22 cellular contexts compared by ENCODE assay signal in genomic region chr7:101974365-101974764, GRCh38.
"Had no signal": no experiment of that assay in that cellular context is flagged by ENCODE, and none has a peak within 500 bp of the region (broad histone marks: within the 10 kb centered on the region; RNA-seq: fewer than 3 reads in every experiment).

No MANE protein-coding gene starts in this region.

- DNase-seq: activated CD4-positive, alpha-beta T cell treated with anti-CD3 and anti-CD28 coated beads for 48 hours; activated CD4-positive, CD25-positive, alpha-beta regulatory T cell; activated CD8-positive, alpha-beta T cell treated with anti-CD3 and anti-CD28 coated beads for 36 hours; activated naive CD4-positive, alpha-beta T cell treated with anti-CD3 and anti-CD28 coated beads, Interleukin-2, amount 10 ng/mL, durations not matched to agents 7 days and 5 days; activated naive CD8-positive, alpha-beta T cell treated with anti-CD3 and anti-CD28 coated beads, Interleukin-2, amount 50 U/mL, for 24 hours; activated T-cell treated with anti-CD3 and anti-CD28 coated beads, Interleukin-2, amount 50 U/mL, for 24 hours; anterior cingulate cortex; brain microvascular endothelial cell; colonic mucosa; head of caudate nucleus; left ventricle myocardium inferior; mammary epithelial cell; occipital lobe; stimulated activated CD4-positive, alpha-beta T cell treated with anti-CD3 and anti-CD28 coated beads, Interleukin-15, amount 100 ng/mL, for 24 hours; stimulated activated CD4-positive, alpha-beta T cell treated with anti-CD3 and anti-CD28 coated beads, Interleukin-4, amount 100 ng/mL, for 1 hour; T-helper 2 cell; upper lobe of left lung had no signal

- H3K4me1 Mint-ChIP-seq: activated naive CD4-positive, alpha-beta T cell treated with anti-CD3 and anti-CD28 coated beads, Interleukin-2, amount 10 ng/mL, durations not matched to agents 7 days and 5 days; activated naive CD8-positive, alpha-beta T cell treated with anti-CD3 and anti-CD28 coated beads, Interleukin-2, amount 50 U/mL, for 24 hours had no signal

- H3K4me3 Mint-ChIP-seq: activated CD8-positive, alpha-beta T cell treated with anti-CD3 and anti-CD28 coated beads for 36 hours; activated naive CD4-positive, alpha-beta T cell treated with anti-CD3 and anti-CD28 coated beads, Interleukin-2, amount 10 ng/mL, durations not matched to agents 7 days and 5 days; activated naive CD8-positive, alpha-beta T cell treated with anti-CD3 and anti-CD28 coated beads, Interleukin-2, amount 50 U/mL, for 24 hours; activated T-cell treated with anti-CD3 and anti-CD28 coated beads, Interleukin-2, amount 50 U/mL, for 24 hours; central memory CD8-positive, alpha-beta T cell had no signal

- H3K36me3 ChIP-seq: brain microvascular endothelial cell, colonic mucosa, left ventricle myocardium inferior, thoracic aorta had no signal

- H3K27me3 ChIP-seq: brain microvascular endothelial cell, colonic mucosa, upper lobe of left lung had no signal

- H3K4me1 ChIP-seq: colonic mucosa, upper lobe of left lung had no signal

- H3K9me3 ChIP-seq: colonic mucosa, left ventricle myocardium inferior, thoracic aorta, upper lobe of left lung had no signal

- H3K27ac ChIP-seq: brain microvascular endothelial cell, colonic mucosa, left ventricle myocardium inferior, skin epidermis, thoracic aorta, upper lobe of left lung had no signal

- H3K9me3 Mint-ChIP-seq: activated CD8-positive, alpha-beta T cell treated with anti-CD3 and anti-CD28 coated beads for 36 hours; activated naive CD4-positive, alpha-beta T cell treated with anti-CD3 and anti-CD28 coated beads, Interleukin-2, amount 10 ng/mL, durations not matched to agents 7 days and 5 days; activated naive CD8-positive, alpha-beta T cell treated with anti-CD3 and anti-CD28 coated beads, Interleukin-2, amount 50 U/mL, for 24 hours; activated T-cell treated with anti-CD3 and anti-CD28 coated beads, Interleukin-2, amount 50 U/mL, for 24 hours; activated T-helper 2 cell treated with anti-CD3 and anti-CD28 coated beads, Interferon-gamma antibody, Interleukin-2, Interleukin-4, amounts not matched to agents 10 μg/mL and 5 μg/mL and 100 μg/mL, durations not matched to agents 14 hours and 24 hours and 36 hours had no signal

- ATAC-seq: activated CD8-positive, alpha-beta T cell treated with anti-CD3 and anti-CD28 coated beads for 36 hours; activated naive CD8-positive, alpha-beta T cell treated with anti-CD3 and anti-CD28 coated beads, Interleukin-2, amount 50 U/mL, for 24 hours; right cardiac atrium had no signal

- H3K27me3 Mint-ChIP-seq: activated CD8-positive, alpha-beta T cell treated with anti-CD3 and anti-CD28 coated beads for 36 hours; activated naive CD4-positive, alpha-beta T cell treated with anti-CD3 and anti-CD28 coated beads, Interleukin-2, amount 10 ng/mL, durations not matched to agents 7 days and 5 days; activated naive CD8-positive, alpha-beta T cell treated with anti-CD3 and anti-CD28 coated beads, Interleukin-2, amount 50 U/mL, for 24 hours; activated T-cell treated with anti-CD3 and anti-CD28 coated beads, Interleukin-2, amount 50 U/mL, for 24 hours; central memory CD8-positive, alpha-beta T cell had no signal

- H3K36me3 Mint-ChIP-seq: activated naive CD4-positive, alpha-beta T cell treated with anti-CD3 and anti-CD28 coated beads, Interleukin-2, amount 10 ng/mL, durations not matched to agents 7 days and 5 days had no signal

- H3K4me3 ChIP-seq: colonic mucosa, left ventricle myocardium inferior, skin epidermis, thoracic aorta, upper lobe of left lung had no signal

- H3K27ac Mint-ChIP-seq: activated CD8-positive, alpha-beta T cell treated with anti-CD3 and anti-CD28 coated beads for 36 hours; activated naive CD4-positive, alpha-beta T cell treated with anti-CD3 and anti-CD28 coated beads, Interleukin-2, amount 10 ng/mL, durations not matched to agents 7 days and 5 days; activated naive CD8-positive, alpha-beta T cell treated with anti-CD3 and anti-CD28 coated beads, Interleukin-2, amount 50 U/mL, for 24 hours; activated T-cell treated with anti-CD3 and anti-CD28 coated beads, Interleukin-2, amount 50 U/mL, for 24 hours; activated T-helper 2 cell treated with anti-CD3 and anti-CD28 coated beads, Interferon-gamma antibody, Interleukin-2, Interleukin-4, amounts not matched to agents 10 μg/mL and 5 μg/mL and 100 μg/mL, durations not matched to agents 14 hours and 24 hours and 36 hours had no signal
